In genomic region chr4:185183622-185184281, GRCh38 we compare ENCODE assay signal across 8 cellular contexts. TPM values are rescaled to one million over a fixed set of nuclear protein-coding genes. Genes with fewer than 3 reads are reported as not detected.
A peak's percentile ranks its signal among the peaks of the same experiment; 100 is the strongest.
DNase-seq lines count a peak whose midpoint lies in the region; ATAC-seq, FAIRE-seq and TF ChIP-seq lines count a peak whose summit lies in the region.

No MANE protein-coding gene starts in this region.

- no peaks in the 10 kb centered on the region for H3K9me3 ChIP-seq in pancreas

- no peaks in the 10 kb centered on the region for H3K4me1 ChIP-seq in pancreas

- no peak for TF ChIP-seq POLR2A in NB4 (IDR thresholded peaks at IDR 0.05; ENCODE audit: extremely low read depth, insufficient read length)

- H3K36me3 ChIP-seq in pancreas, result no peaks in the 10 kb centered on the region

- WGBS in pancreas, 2 donors, result 36 to 40% methylated on average over 6 of the region's 6 CpGs

- in situ Hi-C loops in SK-MEL-5 (cut with HindIII; ENCODE audit: low pct_unique_long_range_greater_than_20kb, low sequenced_read_pairs), result no loop called here

- ATAC-seq in GM21381 (IDR thresholded peaks at IDR 0.05; ENCODE audit: unreplicated experiment) (peak; percentile 65), pancreas (peak; percentile 70 to 92 (median 88))

- no peak overlapping the region for H3K27ac ChIP-seq in pancreas

- TF ChIP-seq CTCF in NB4 (IDR thresholded peaks at IDR 0.05; ENCODE audit: low read depth, low read length) (peak; percentile 72), pancreas (IDR thresholded peaks at IDR 0.05) (peak; percentile 61 to 75 (median 66))

- DNase-seq in AML-193 (lab: John Stamatoyannopoulos, UW) (peak; percentile 81 to 85), NB4 (ENCODE audit: low read depth) (peak; percentile 86), SK-MEL-5 (ENCODE audit: low read depth, low spot score) (peak; percentile 91), globus pallidus (ENCODE audit: low spot score) (peak; percentile 88), pancreas (peak in 5 of 6 donors; percentile 65 to 82 (median 73)), ureter (ENCODE audit: low spot score) (peak; percentile 84)
- DNase-seq in activated naive CD4-positive, alpha-beta T cell treated with Interleukin-2 at 50 U/mL for 16 hours, result peak; percentile 72

- no peak overlapping the region for H3K4me3 ChIP-seq in NB4 (ENCODE audit: low read depth, low read length)
- no peak overlapping the region for H3K4me3 ChIP-seq in pancreas

- H3K27me3 ChIP-seq in pancreas, result no peaks in the 10 kb centered on the region

- peak; percentile 96 for FAIRE-seq in pancreas (lab: Jason Lieb, UNC)

- intact Hi-C loops in pancreas (cut with DNase I), result no loop called here

RNA-seq across cellular contexts. Expression of gene CFAP97, which starts 20.0 kb away (rescaled TPM):
- total RNA-seq in SK-MEL-5 (2014; rRNA removed; shearing (Covaris generic)), result 73.5 and 74.9 TPM in 2 replicates
- polyA plus RNA-seq in SK-MEL-5 (2015; cell fraction: cytosol; rRNA removed), result 37.6 and 44.8 TPM in 2 replicates
- polyA plus RNA-seq in SK-MEL-5 (2015; cell fraction: nucleus; rRNA removed), result 27.8 TPM in 2 replicates
- total RNA-seq in pancreas (10 to 100 TPM; 10.4 to 19.2 (median 17.2) TPM), ureter (49.3 TPM)
- polyA plus RNA-seq in pancreas, result 1 to 10 TPM; 3.4 to 5.6 TPM

RNA-seq across cellular contexts. Expression of gene SNX25, which starts 25.6 kb away (rescaled TPM):
- total RNA-seq in SK-MEL-5 (2014; rRNA removed; shearing (Covaris generic)), result 57.8 and 59.0 TPM in 2 replicates
- polyA plus RNA-seq in SK-MEL-5 (2015; cell fraction: cytosol; rRNA removed), result 24.3 and 33.5 TPM in 2 replicates
- 28.5 and 29.9 TPM in 2 replicates for polyA plus RNA-seq in SK-MEL-5 (2015; cell fraction: nucleus; rRNA removed)
- total RNA-seq in pancreas (10 to 100 TPM; 10.1 to 15.0 (median 12.5) TPM), ureter (17.4 TPM)
- 1 to 10 TPM; 4.8 to 9.4 TPM for polyA plus RNA-seq in pancreas

RNA-seq across cellular contexts. Expression of gene SLC25A4, which starts 40.7 kb away (rescaled TPM):
- total RNA-seq in SK-MEL-5 (2014; rRNA removed; shearing (Covaris generic)), result 93.7 and 95.1 TPM in 2 replicates
- 70.4 and 72.4 TPM in 2 replicates for polyA plus RNA-seq in SK-MEL-5 (2015; cell fraction: cytosol; rRNA removed)
- 70.8 and 73.5 TPM in 2 replicates for polyA plus RNA-seq in SK-MEL-5 (2015; cell fraction: nucleus; rRNA removed)
- 10 to 100 TPM; 12.6 to 16.7 (median 13.5) TPM for total RNA-seq in pancreas
- polyA plus RNA-seq in pancreas, result 10 to 100 TPM; 12.4 to 26.5 TPM
- 28.0 TPM for total RNA-seq in ureter
